Comparison of ENCODE assay signal across 8 cellular contexts in genomic region chr22:36506637-36507517, GRCh38. TPM values are rescaled to one million over a fixed set of nuclear protein-coding genes. Genes with fewer than 3 reads are reported as not detected.
DNase-seq lines count a peak whose midpoint lies in the region; ATAC-seq and TF ChIP-seq lines count a peak whose summit lies in the region.

FOXRED2 (minus strand) TSS chr22:36507040; CDS start chr22:36506422, 618 bp downstream.

- no peaks in the 10 kb centered on the region for H3K9me3 Mint-ChIP-seq in activated CD4-positive, alpha-beta T cell treated with anti-CD3 and anti-CD28 coated beads, Interleukin-2, amount 10 ng/mL, durations not matched to agents 7 days and 5 days

- peak within 1 kb of the TSS; percentile 61 for H3K4me3 ChIP-seq in AG04450 (ENCODE audit: low read depth, low read length)
- peak within 1 kb of the TSS; percentile 46 to 66 for H3K4me3 ChIP-seq in left lung

- POLR2A ChIA-PET in AG04450 (lab: Yijun Ruan, JAX): interaction anchor here (0.7 to 1.3 kb wide), 7 partner anchors 16 to 182 kb away, joined by 3 to 5 read pairs (median 4); no protein-coding TSS in a partner anchor
- POLR2A ChIA-PET in activated CD4-positive, alpha-beta T cell treated with anti-CD3 and anti-CD28 coated beads, Interleukin-2, amount 10 ng/mL, durations not matched to agents 7 days and 5 days (lab: Charles Lee): interaction anchor here (0.5 to 0.6 kb wide), 3 partner anchors 27 to 743 kb away, joined by 3 to 5 read pairs (median 3); partner anchors contain the start of gene MYH9

- H3K27ac Mint-ChIP-seq in activated CD4-positive, alpha-beta T cell treated with anti-CD3 and anti-CD28 coated beads, Interleukin-2, amount 10 ng/mL, durations not matched to agents 7 days and 5 days: peak within 1 kb of the TSS; percentile 74

- H3K4me3 Mint-ChIP-seq in activated CD4-positive, alpha-beta T cell treated with anti-CD3 and anti-CD28 coated beads, Interleukin-2, amount 10 ng/mL, durations not matched to agents 7 days and 5 days: peak within 1 kb of the TSS; percentile 68

- ATAC-seq in GM18909 (IDR thresholded peaks at IDR 0.05; ENCODE audit: poor library complexity, unreplicated experiment): peak; percentile 86
- peak; percentile 71 for ATAC-seq in HG03460 (IDR thresholded peaks at IDR 0.05; ENCODE audit: unreplicated experiment)
- peak; percentile 89 for ATAC-seq in left lung

- H3K27ac ChIP-seq in AG04450 (ENCODE audit: low read depth, low read length): peak within 1 kb of the TSS; percentile 31
- H3K27ac ChIP-seq in left lung: peak within 1 kb of the TSS; percentile 62 to 76

- peaks cover 0 to 29% of the 10 kb centered on the region in 2 donors for H3K36me3 ChIP-seq in left lung

- no peaks in the 10 kb centered on the region for H3K27me3 Mint-ChIP-seq in activated CD4-positive, alpha-beta T cell treated with anti-CD3 and anti-CD28 coated beads, Interleukin-2, amount 10 ng/mL, durations not matched to agents 7 days and 5 days

- TF ChIP-seq CTCF in AG04450 (IDR thresholded peaks at IDR 0.05; ENCODE audit: low read depth, low read length) (no peak), left lung (IDR thresholded peaks at IDR 0.05) (no peak)

- H3K4me1 ChIP-seq in left lung: peaks cover 8 to 29% of the 10 kb centered on the region in 2 donors

- CTCF ChIA-PET in AG04450 (lab: Charles Lee): interaction anchor here (1.2 kb wide), 2 partner anchors 20 to 267 kb away, joined by 3 to 4 read pairs; no protein-coding TSS in a partner anchor
- CTCF ChIA-PET in activated CD4-positive, alpha-beta T cell treated with anti-CD3 and anti-CD28 coated beads, Interleukin-2, amount 10 ng/mL, durations not matched to agents 7 days and 5 days (lab: Charles Lee): interaction anchor here (0.5 to 1.3 kb wide), 7 partner anchors 8 to 51 kb away, joined by 3 to 4 read pairs (median 3); no protein-coding TSS in a partner anchor

- H3K4me1 Mint-ChIP-seq in activated CD4-positive, alpha-beta T cell treated with anti-CD3 and anti-CD28 coated beads, Interleukin-2, amount 10 ng/mL, durations not matched to agents 7 days and 5 days: peaks cover 27% of the 10 kb centered on the region

- DNase-seq in AG04450 (ENCODE audit: low read depth, low spot score): peak; percentile 41
- peak; percentile 67 to 88 for DNase-seq in NCI-H526 (lab: John Stamatoyannopoulos, UW)
- DNase-seq in activated CD4-positive, alpha-beta T cell treated with anti-CD3 and anti-CD28 coated beads, Interleukin-2, amount 10 ng/mL, durations not matched to agents 7 days and 5 days: peak; percentile 91
- peak; percentile 52 for DNase-seq in cortex of kidney (lab: John Stamatoyannopoulos, UW)
- peak; percentile 87 to 96 for DNase-seq in left lung
- peak; percentile 82 to 93 for DNase-seq in stimulated activated CD4-positive, alpha-beta T cell treated with anti-CD3 and anti-CD28 coated beads, Interleukin-2, amount 100 ng/mL, for 48 hours

- intact Hi-C loops in left lung (cut with DNase I): no loop called here

- peaks cover 17% of the 10 kb centered on the region for H3K36me3 Mint-ChIP-seq in activated CD4-positive, alpha-beta T cell treated with anti-CD3 and anti-CD28 coated beads, Interleukin-2, amount 10 ng/mL, durations not matched to agents 7 days and 5 days (ENCODE audit: low read depth)

- H3K9me3 ChIP-seq in AG04450 (ENCODE audit: control insufficient read depth, insufficient read depth, low read length) (peaks cover 5% of the 10 kb centered on the region; the same call in 1 of the 2 replicates), left lung (no peaks in the 10 kb centered on the region)

- H3K27me3 ChIP-seq in AG04450 (ENCODE audit: control insufficient read depth, insufficient read depth, low read length) (no peaks in the 10 kb centered on the region), left lung (no peaks in the 10 kb centered on the region)

RNA-seq across cellular contexts. Expression of gene FOXRED2, which starts in this region (rescaled TPM):
- 2.4 and 3.3 TPM in 2 replicates for polyA plus RNA-seq in AG04450 (2011; rRNA removed)
- 3.7 and 5.1 TPM in 2 replicates for polyA minus RNA-seq in AG04450 (2011; rRNA and poly(A)+ RNA removed)
- 10 to 100 TPM; 14.3 to 17.1 TPM for total RNA-seq in activated CD4-positive, alpha-beta T cell treated with anti-CD3 and anti-CD28 coated beads, Interleukin-2, amount 10 ng/mL, durations not matched to agents 7 days and 5 days
- total RNA-seq in left lung: 10 to 100 TPM; 17.2 to 22.1 TPM

Comparison
In these comparisons a context has a peak if more than half of its experiments do, and no peak if none do; other contexts are left out.
1. Peak in every context shown above with its lines: DNase-seq, ATAC-seq, H3K4me3 ChIP-seq and H3K27ac ChIP-seq.
2. DNase-seq: peak in every context shown above with its lines; median percentile 92 in left lung; 91 in activated CD4-positive, alpha-beta T cell treated with anti-CD3 and anti-CD28 coated beads, Interleukin-2, amount 10 ng/mL, durations not matched to agents 7 days and 5 days; 88 in stimulated activated CD4-positive, alpha-beta T cell treated with anti-CD3 and anti-CD28 coated beads, Interleukin-2, amount 100 ng/mL, for 48 hours; 78 in NCI-H526; 52 in cortex of kidney; 41 in AG04450.